In genomic region chr2:106193977-106194778, GRCh38 we compare ENCODE assay signal across 8 cellular contexts. TPM values are rescaled to one million over a fixed set of nuclear protein-coding genes. Genes with fewer than 3 reads are reported as not detected.
A peak's percentile ranks its signal among the peaks of the same experiment; 100 is the strongest.
DNase-seq lines count a peak whose midpoint lies in the region; ATAC-seq, FAIRE-seq and TF ChIP-seq lines count a peak whose summit lies in the region.

TSS of gene UXS1 (minus strand) at chr2:106194301. CDS start at chr2:106194241, 60 bp downstream.

- H3K4me1 Mint-ChIP-seq in Calu3 (ENCODE audit: low read depth, unreplicated experiment), result peaks cover 40% of the 10 kb centered on the region

- BruUV-seq in Calu3 (replicated peaks; lab: Mats Ljungman, UMichigan) (no TSS peak), endothelial cell of umbilical vein (replicated peaks; lab: Mats Ljungman, UMichigan) (no TSS peak)

- DNase-seq in Calu3, result peak; percentile 97
- peak; percentile 96 for DNase-seq in HuH-7 (ENCODE audit: low spot score)
- DNase-seq in activated T-cell treated with anti-CD3 and anti-CD28 coated beads for 1 hour (ENCODE audit: low read depth), result peak; percentile 97
- DNase-seq in endothelial cell of umbilical vein (ENCODE audit: low read depth, low spot score), result peak; percentile 98
- DNase-seq in middle frontal gyrus (ENCODE audit: extremely low spot score, low spot score), result peak; percentile 88
- DNase-seq in stimulated activated CD8-positive, alpha-beta memory T cell treated with anti-CD3 and anti-CD28 coated beads, Interleukin-2, amount 100 ng/mL, for 48 hours (ENCODE audit: low read depth in 2 of 2), result peak; percentile 97

- peak within 1 kb of the TSS; percentile 86 for H3K4me3 ChIP-seq in OCI-LY3 (ENCODE audit: low read length)
- H3K4me3 ChIP-seq in endothelial cell of umbilical vein (replicated peaks in 1 of 3; ENCODE audit: insufficient read depth in 1 of 3, low read depth in 1 of 3, low read length in 3 of 3), result peak within 1 kb of the TSS; percentile 74 to 95 (median 92)

- H3K27me3 ChIP-seq in OCI-LY3 (ENCODE audit: low read depth, low read length) (no peaks in the 10 kb centered on the region), endothelial cell of umbilical vein (ENCODE audit: control insufficient read depth in 2 of 2, insufficient read depth in 2 of 2, low read length in 2 of 2) (peaks cover 0 to 3% of the 10 kb centered on the region in 2 experiments)

- no peaks in the 10 kb centered on the region for H3K9me3 ChIP-seq in OCI-LY3 (ENCODE audit: insufficient read depth, low read length)
- H3K9me3 ChIP-seq in endothelial cell of umbilical vein (replicated peaks; ENCODE audit: control insufficient read depth, insufficient read depth, low read length), result no peaks in the 10 kb centered on the region

- TF ChIP-seq CTCF in Calu3 (IDR thresholded peaks at IDR 0.05; ENCODE audit: unreplicated experiment) (no peak), OCI-LY3 (IDR thresholded peaks at IDR 0.05; ENCODE audit: low read depth, low read length) (no peak), endothelial cell of umbilical vein (IDR thresholded peaks at IDR 0.05; ENCODE audit: extremely low read depth in 1 of 2, insufficient read depth in 1 of 2, low read depth in 1 of 2, low read length in 2 of 2) (no peak)

- ATAC-seq in GM21515 (IDR thresholded peaks at IDR 0.05; ENCODE audit: unreplicated experiment), result peak; percentile 69

- intact Hi-C loops in Calu3 (cut with micrococcal nuclease; ENCODE audit: unreplicated experiment), result loop anchor here (1.0 to 2.0 kb wide), 2 partner anchors 31 to 90 kb away; no protein-coding TSS in a partner anchor
- intact Hi-C loops in endothelial cell of umbilical vein (cut with micrococcal nuclease), result loop anchor here (2.0 to 10.0 kb wide), 4 partner anchors 89 to 869 kb away; partner anchors contain the start of genes FHL2 and TGFBRAP1

- CTCF ChIA-PET in Calu3 (lab: Charles Lee) (interaction anchor here (1.0 to 1.3 kb wide), 2 partner anchors 32 to 90 kb away, joined by 3 read pairs; no protein-coding TSS in a partner anchor), endothelial cell of umbilical vein (lab: Charles Lee) (interaction anchor here (1.0 to 1.4 kb wide), 2 partner anchors 86 to 98 kb away, joined by 3 to 5 read pairs; no protein-coding TSS in a partner anchor)

- FAIRE-seq in endothelial cell of umbilical vein (lab: Jason Lieb, UNC), result peak; percentile 98

- peak within 1 kb of the TSS; percentile 74 for H3K4me3 Mint-ChIP-seq in Calu3 (ENCODE audit: low read depth, unreplicated experiment)

- H3K36me3 Mint-ChIP-seq in Calu3 (ENCODE audit: insufficient read depth, unreplicated experiment), result peaks cover 25% of the 10 kb centered on the region

- POLR2A ChIA-PET in endothelial cell of umbilical vein (lab: Charles Lee), result no interaction called here

- H2AFZ ChIP-seq in OCI-LY3 (ENCODE audit: low read depth, low read length), result peak within 1 kb of the TSS; percentile 60
- peak within 1 kb of the TSS; percentile 97 for H2AFZ ChIP-seq in endothelial cell of umbilical vein (ENCODE audit: low read depth, low read length)

- dilution Hi-C loops in endothelial cell of umbilical vein (cut with MboI; ENCODE audit: extremely low pct_ligation_motif_present, low sequenced_read_pairs), result no loop called here

- H3K4me2 ChIP-seq in OCI-LY3 (ENCODE audit: low read length) (peak within 1 kb of the TSS; percentile 99), endothelial cell of umbilical vein (ENCODE audit: insufficient read depth, low read length) (peak within 1 kb of the TSS; percentile 88)

- H4K20me1 ChIP-seq in OCI-LY3 (ENCODE audit: insufficient read depth, low read length), result peaks cover 9% of the 10 kb centered on the region
- H4K20me1 ChIP-seq in endothelial cell of umbilical vein (replicated peaks; ENCODE audit: control insufficient read depth, extremely low read depth, insufficient read depth, low read length), result no peaks in the 10 kb centered on the region

- H3K4me1 ChIP-seq in OCI-LY3 (ENCODE audit: low read length), result peaks cover 18% of the 10 kb centered on the region
- H3K4me1 ChIP-seq in endothelial cell of umbilical vein (ENCODE audit: control insufficient read depth, extremely low read depth, insufficient read depth, low read length), result peaks cover 12% of the 10 kb centered on the region

- peak within 1 kb of the TSS; percentile 76 for H3K27ac Mint-ChIP-seq in Calu3 (ENCODE audit: unreplicated experiment)

- no peaks in the 10 kb centered on the region for H3K27me3 Mint-ChIP-seq in Calu3 (ENCODE audit: unreplicated experiment)

- no peaks in the 10 kb centered on the region for H3K9me3 Mint-ChIP-seq in Calu3 (ENCODE audit: low read depth, unreplicated experiment)

- H3K9me1 ChIP-seq in endothelial cell of umbilical vein (replicated peaks; ENCODE audit: control insufficient read depth, extremely low read depth, insufficient read depth, low read length), result no peaks in the 10 kb centered on the region

- no peaks in the 10 kb centered on the region for H3K36me3 ChIP-seq in OCI-LY3 (replicated peaks; ENCODE audit: low read depth, low read length)
- H3K36me3 ChIP-seq in endothelial cell of umbilical vein (ENCODE audit: control insufficient read depth in 2 of 2, extremely low read depth in 1 of 2, insufficient read depth in 2 of 2, low read length in 2 of 2), result no peaks in the 10 kb centered on the region

- peak within 1 kb of the TSS; percentile 44 for H3K27ac ChIP-seq in OCI-LY3 (ENCODE audit: low read length)
- peak within 1 kb of the TSS; percentile 13 for H3K27ac ChIP-seq in endothelial cell of umbilical vein (ENCODE audit: insufficient read depth, low read depth, low read length)

- H3K79me2 ChIP-seq in OCI-LY3 (ENCODE audit: low read length) (peaks cover 41% of the 10 kb centered on the region), endothelial cell of umbilical vein (ENCODE audit: control insufficient read depth, insufficient read depth, low read length) (peaks cover 14% of the 10 kb centered on the region)

- TF ChIP-seq POLR2A in endothelial cell of umbilical vein (IDR thresholded peaks at IDR 0.05; ENCODE audit: low read depth, low read length), result peak; percentile 72

- peak within 1 kb of the TSS; percentile 80 for H3K9ac ChIP-seq in OCI-LY3 (ENCODE audit: low read length)
- peak within 1 kb of the TSS; percentile 47 for H3K9ac ChIP-seq in endothelial cell of umbilical vein (replicated peaks; ENCODE audit: extremely low read depth, insufficient read depth, low read length)

TF ChIP-seq in endothelial cell of umbilical vein, 7 proteins besides CTCF, POLR2A, EP300 and RAD21:
- TF ChIP-seq MAX (IDR thresholded peaks at IDR 0.05; ENCODE audit: insufficient read depth, insufficient read length) (no peak), POLR2AphosphoS5 (IDR thresholded peaks at IDR 0.05; ENCODE audit: insufficient read depth, low read depth, low read length) (peak; percentile 73)

RNA-seq across cellular contexts. Expression of gene UXS1, which starts in this region (rescaled TPM):
- total RNA-seq in Calu3 (2022) (71.1 and 87.7 TPM in 2 replicates), endothelial cell of umbilical vein (43.2 and 44.6 TPM in 2 replicates)
- polyA plus RNA-seq in endothelial cell of umbilical vein, result 31.1 and 34.2 TPM in 2 replicates
- polyA plus RNA-seq in endothelial cell of umbilical vein (2011; cell fraction: cytosol; rRNA removed), result 38.9 and 44.9 TPM in 2 replicates
- 34.7 and 35.8 TPM in 2 replicates for polyA plus RNA-seq in endothelial cell of umbilical vein (2011; cell fraction: nucleus; rRNA removed)
- polyA plus RNA-seq in endothelial cell of umbilical vein (2012), result 60.1 and 78.8 TPM in 2 replicates
- polyA minus RNA-seq in endothelial cell of umbilical vein, result 74.3 and 78.8 TPM in 2 replicates
- 8.3 TPM for polyA minus RNA-seq in endothelial cell of umbilical vein (2011; cell fraction: cytosol; rRNA and poly(A)+ RNA removed)
- polyA minus RNA-seq in endothelial cell of umbilical vein (2011; cell fraction: nucleus; rRNA and poly(A)+ RNA removed), result 23.0 and 39.3 TPM in 2 replicates

Comparison
In these comparisons a context has a peak if more than half of its experiments do, and no peak if none do; other contexts are left out.
1. Peak in every context shown above with its lines: DNase-seq, ATAC-seq, H3K4me3 ChIP-seq and H3K27ac ChIP-seq.